In the genomic region with DNA sequence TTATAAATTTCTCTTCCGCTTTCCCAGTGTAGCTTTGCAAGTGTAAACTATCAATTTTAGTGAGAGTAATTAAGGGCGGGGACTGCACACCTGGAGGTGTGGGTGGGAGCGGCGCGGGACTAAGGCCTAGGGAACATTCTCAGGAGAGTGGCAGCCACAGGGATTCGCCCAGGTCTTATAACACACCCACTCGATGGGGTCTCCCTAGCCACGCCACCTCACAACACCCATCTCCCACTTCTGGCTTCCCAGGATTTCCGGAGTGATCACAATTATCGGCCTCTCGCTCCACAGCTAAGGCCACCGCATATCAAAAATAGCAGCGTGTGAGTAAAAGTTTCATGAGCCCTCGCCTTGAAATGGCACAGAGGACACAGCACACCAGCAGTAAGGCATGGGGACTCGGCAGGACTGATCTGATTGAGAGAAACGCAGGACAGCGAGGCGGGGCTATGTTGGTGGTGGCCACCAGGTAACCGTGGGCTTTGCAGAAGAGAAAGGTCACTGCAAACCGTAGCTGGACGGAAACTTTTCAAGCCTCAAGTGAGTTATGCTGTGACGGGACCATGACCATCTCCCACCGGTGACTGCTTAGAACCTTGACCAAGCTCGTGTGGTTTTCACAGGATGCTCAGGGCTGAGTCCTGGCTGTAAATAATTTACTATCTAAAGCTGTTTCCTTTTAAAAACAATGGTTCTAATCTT, we compare ENCODE assay signal across 8 cellular contexts. TPM values are rescaled to one million over a fixed set of nuclear protein-coding genes. Genes with fewer than 3 reads are reported as not detected.
A peak's percentile ranks its signal among the peaks of the same experiment; 100 is the strongest.
DNase-seq lines count a peak whose midpoint lies in the region; ATAC-seq, FAIRE-seq and TF ChIP-seq lines count a peak whose summit lies in the region.

No MANE protein-coding gene starts in this region.

- H3F3A ChIP-seq in PC-3 (ENCODE audit: low read length, unreplicated experiment): no peaks in the 10 kb centered on the region

- TF ChIP-seq CTCF in PC-3 (conservative IDR thresholded peaks at IDR 0.05; ENCODE audit: low read depth, low read length) (no peak), fibroblast of villous mesenchyme (IDR thresholded peaks at IDR 0.05; ENCODE audit: insufficient read depth, low read depth, low read length) (no peak), psoas muscle (IDR thresholded peaks at IDR 0.05) (no peak)

- BruUV-seq in PC-3 (replicated peaks; lab: Mats Ljungman, UMichigan): no TSS peak

- no peaks in the 10 kb centered on the region for H3K9me3 ChIP-seq in PC-3 (ENCODE audit: low read length)
- no peaks in the 10 kb centered on the region for H3K9me3 ChIP-seq in psoas muscle

- 34 to 49% (median 41%) methylated on average over 24 of the region's 24 CpGs for WGBS in psoas muscle, 3 donors

- H3K9me2 ChIP-seq in PC-3 (replicated peaks; ENCODE audit: low read length): no peaks in the 10 kb centered on the region

- peak overlapping the region; percentile 75 for H3K4me2 ChIP-seq in PC-3 (ENCODE audit: low read length)

- H3K27ac ChIP-seq in PC-3 (ENCODE audit: low read length) (no peak overlapping the region), psoas muscle (peak overlapping the region; percentile 55)

- peaks cover 53% of the 10 kb centered on the region for H3K79me2 ChIP-seq in PC-3 (ENCODE audit: low read length)

- no peak overlapping the region for H3K4me3 ChIP-seq in PC-3 (ENCODE audit: low read length)
- H3K4me3 ChIP-seq in fibroblast of villous mesenchyme (ENCODE audit: low read depth, low read length): peak overlapping the region; percentile 80
- H3K4me3 ChIP-seq in psoas muscle: peak overlapping the region; percentile 66

- H4K20me1 ChIP-seq in PC-3 (ENCODE audit: low read length): no peaks in the 10 kb centered on the region

- H3K9ac ChIP-seq in PC-3 (ENCODE audit: low read length): no peak overlapping the region

- H3K36me3 ChIP-seq in PC-3 (ENCODE audit: low read depth, low read length): 0 out of 2 replicates have a peak, but pooled peaks cover 1% of the 10 kb centered on the region
- no peaks in the 10 kb centered on the region for H3K36me3 ChIP-seq in psoas muscle (ENCODE audit: insufficient read depth in 1 of 2, low read depth in 1 of 2)

- POLR2A ChIA-PET in PC-3 (lab: Charles Lee; ENCODE audit: unreplicated experiment): no interaction called here

- H2AFZ ChIP-seq in PC-3 (ENCODE audit: low read length): peak overlapping the region; percentile 71; the same call in 1 of the 2 replicates

- intact Hi-C loops in PC-3 (cut with micrococcal nuclease): loop anchor here (5.0 kb wide), 4 partner anchors 127 to 402 kb away; no protein-coding TSS in a partner anchor
- intact Hi-C loops in psoas muscle (cut with DNase I): no loop called here

- DNase-seq in GM18507 (ENCODE audit: extremely low spot score, insufficient read length, low read depth) (no peak), PC-3 (no peak), fibroblast of villous mesenchyme (ENCODE audit: low read depth) (no peak), psoas muscle (peak in 1 of 2 donors; percentile 49)
- DNase-seq in activated effector memory CD4-positive, alpha-beta T cell treated with Interleukin-2 at 50 U/mL for 16 hours: no peak

- H3K27me3 ChIP-seq in PC-3 (ENCODE audit: low read length) (no peaks in the 10 kb centered on the region), psoas muscle (ENCODE audit: insufficient read depth in 3 of 3, low read length in 2 of 3) (peaks cover 0 to 46% (median 8%) of the 10 kb centered on the region in 3 donors)

- FAIRE-seq in GM18507 (lab: Jason Lieb, UNC): peak; percentile 89

- H3K4me1 ChIP-seq in PC-3 (ENCODE audit: insufficient read depth, low read length) (peaks cover 23% of the 10 kb centered on the region), psoas muscle (no peaks in the 10 kb centered on the region)

- no peak for ATAC-seq in PC-3
- ATAC-seq in psoas muscle: peak in 1 of 4 donors; percentile 5
- no peak for ATAC-seq in HG02623 (IDR thresholded peaks at IDR 0.05; ENCODE audit: unreplicated experiment)
- no peak for ATAC-seq in GM18511 (IDR thresholded peaks at IDR 0.05; ENCODE audit: unreplicated experiment)
- ATAC-seq in GM21723 (IDR thresholded peaks at IDR 0.05; ENCODE audit: unreplicated experiment): no peak

- CTCF ChIA-PET in PC-3 (lab: Charles Lee): no interaction called here

RNA-seq across cellular contexts. Expression of gene LPAR1, which starts 1.1 kb away (rescaled TPM):
- total RNA-seq in PC-3 (2014; rRNA removed) (67.9 and 75.0 TPM in 2 replicates), fibroblast of villous mesenchyme (54.4 and 108 TPM in 2 replicates), psoas muscle (1 to 10 TPM; 3.5 to 6.1 (median 5.1) TPM)
- 1 to 10 TPM; 2.5 to 7.7 (median 4.5) TPM for polyA plus RNA-seq in psoas muscle
